ENCODE assay signal across 17 cellular contexts in the genomic region with DNA sequence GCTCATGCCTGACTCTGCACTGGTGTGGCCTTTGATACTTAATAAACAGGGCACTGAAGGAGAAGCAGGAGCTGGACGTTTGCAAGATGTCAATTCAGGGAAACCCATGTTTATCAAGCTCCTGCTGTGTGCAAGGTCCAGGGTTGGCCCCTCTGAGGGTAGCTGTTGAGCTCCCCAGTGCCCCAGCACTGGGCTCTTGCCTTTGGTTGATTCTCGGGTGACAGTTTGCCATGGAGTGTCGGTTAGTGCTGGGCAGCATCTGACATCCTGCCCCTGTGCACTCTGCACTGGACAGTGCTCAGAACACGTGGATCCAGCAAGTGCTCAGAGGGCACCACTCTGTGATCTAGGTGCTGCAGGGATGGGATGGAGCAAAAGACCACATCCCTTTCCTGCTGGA.
"Had no signal": no experiment of that assay in that cellular context is flagged by ENCODE, and none has a peak within 500 bp of the region (broad histone marks: within the 10 kb centered on the region; RNA-seq: fewer than 3 reads in every experiment).

No MANE protein-coding gene starts in this region.

- FAIRE-seq: keratinocyte, TTC549 had no signal

- DNase-seq: activated CD4-positive, alpha-beta memory T cell treated with anti-CD3 and anti-CD28 coated beads, Interleukin-2, amount 10 ng/mL, durations not matched to agents 7 days and 5 days; activated CD4-positive, alpha-beta T cell treated with anti-CD3 and anti-CD28 coated beads for 4 hours; activated effector memory CD4-positive, alpha-beta T cell treated with anti-CD3 and anti-CD28 coated beads, Interleukin-2, amount 50 U/mL, for 16 hours; activated T-cell treated with anti-CD3 and anti-CD28 coated beads, Interleukin-2, amount 50 U/mL, for 4 hours; caudate nucleus; effector CD8-positive, alpha-beta T cell; foreskin fibroblast; hippocampal formation; stimulated activated naive CD4-positive, alpha-beta T cell; testis had no signal

- ATAC-seq: activated naive CD4-positive, alpha-beta T cell treated with anti-CD3 and anti-CD28 coated beads, Interleukin-2, amount 50 U/mL, for 72 hours; activated T-cell treated with anti-CD3 and anti-CD28 coated beads, Interleukin-2, amount 50 U/mL, for 4 hours; WTC11 had no signal

- H3K4me3 ChIP-seq: coronary artery, lung, testis had no signal

- H3K9me3 ChIP-seq: testis had no signal

- H3K27ac ChIP-seq: coronary artery, parathyroid adenoma, testis had no signal

- H3K27me3 ChIP-seq: testis had no signal
